Comparison of ENCODE assay signal across 1 cellular context in genomic region chr9:95880011-95880690, GRCh38.
TF ChIP-seq lines count a peak whose summit lies in the region.

No MANE protein-coding gene starts in this region.

TF ChIP-seq in IMR-90, 13 proteins besides CTCF, POLR2A, EP300 and RAD21 (continued from another document):
- TF ChIP-seq FOS (IDR thresholded peaks at IDR 0.05; ENCODE audit: low read depth, low read length) (peak; percentile 3; the same call in 1 of the 2 replicates), CEBPB (IDR thresholded peaks at IDR 0.05; ENCODE audit: low read depth, low read length) (0 out of 2 replicates have a peak, but pooled peaks have one; percentile 8), NFE2L2 (IDR thresholded peaks at IDR 0.05; ENCODE audit: low read depth, low read length) (no peak), USF2 (IDR thresholded peaks at IDR 0.05; ENCODE audit: low read depth, low read length) (no peak)
TF ChIP-seq in IMR-90: peak in this region for 3.
